22 cellular contexts compared by ENCODE assay signal in the genomic region with DNA sequence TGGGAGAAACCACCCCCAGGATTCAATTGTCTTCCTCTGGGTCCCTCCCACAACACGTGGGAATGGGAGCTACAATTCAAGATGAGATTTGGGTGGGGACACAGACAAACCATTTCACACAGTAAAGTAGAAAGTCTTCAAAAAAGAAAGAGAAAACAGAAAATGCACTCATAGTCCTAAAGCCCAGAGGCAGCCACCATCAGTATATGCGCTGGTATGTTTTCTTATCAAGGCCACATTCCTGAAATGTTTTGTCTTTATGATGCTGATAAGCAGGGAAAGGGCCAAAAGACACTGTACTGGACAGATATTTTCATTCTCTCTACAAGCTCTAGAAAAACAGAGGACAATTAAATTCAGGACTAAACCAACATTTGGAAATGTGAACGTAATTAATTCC.
DNase-seq lines count a peak whose midpoint lies in the region; ATAC-seq and TF ChIP-seq lines count a peak whose summit lies in the region.
"Had no signal": no experiment of that assay in that cellular context is flagged by ENCODE, and none has a peak within 500 bp of the region (broad histone marks: within the 10 kb centered on the region; RNA-seq: fewer than 3 reads in every experiment).

No MANE protein-coding gene starts in this region.

- no peak for ATAC-seq in heart right ventricle
- ATAC-seq in GM18868 (IDR thresholded peaks at IDR 0.05; ENCODE audit: unreplicated experiment): no peak
- no peak for ATAC-seq in HG03097 (IDR thresholded peaks at IDR 0.05; ENCODE audit: low FRiP score, unreplicated experiment)
- ATAC-seq: CD8-positive, alpha-beta T cell; Right ventricle myocardium inferior had no signal

- WGBS in heart right ventricle, 2 donors: 23 to 29% methylated on average over 3 of the region's 3 CpGs

- H3K4me3 ChIP-seq in cardiac muscle cell (no peak overlapping the region), heart right ventricle (no peak overlapping the region), choroid plexus epithelial cell (ENCODE audit: low read depth, low read length) (no peak overlapping the region)
- H3K4me3 ChIP-seq: BLaER1 treated with 17β-estradiol and CSF1 and Interleukin-3, amounts not matched to agents 10 nM and 100 nM; HAP-1; MG63; SJSA1 had no signal

- H3K36me3 ChIP-seq in cardiac muscle cell (no peaks in the 10 kb centered on the region), heart right ventricle (no peaks in the 10 kb centered on the region)
- H3K36me3 ChIP-seq: BLaER1 treated with 17β-estradiol and CSF1 and Interleukin-3, amounts not matched to agents 10 nM and 100 nM; HAP-1; MG63; SJSA1 had no signal

- H3K27ac ChIP-seq in cardiac muscle cell: no peak overlapping the region
- H3K27ac ChIP-seq in heart right ventricle: no peak overlapping the region
- H3K27ac ChIP-seq: 22Rv1; BLaER1 treated with 17β-estradiol and CSF1 and Interleukin-3, amounts not matched to agents 10 nM and 100 nM; SJSA1 had no signal

- intact Hi-C loops in heart right ventricle (cut with DNase I): no loop called here

- peak; percentile 17 to 56 for DNase-seq in cardiac muscle cell (ENCODE audit: low read depth in 1 of 2, low spot score in 1 of 2)
- no peak for DNase-seq in heart right ventricle
- peak; percentile 7 for DNase-seq in choroid plexus epithelial cell (ENCODE audit: low read depth)
- DNase-seq in left kidney (ENCODE audit: low read depth, low spot score): peak; percentile 33
- DNase-seq in T-helper 9 cell: no peak
- no peak for DNase-seq in HK-2 (ENCODE audit: unreplicated experiment)
- DNase-seq: Calu3; CD8-positive, alpha-beta T cell; DMS153; MG63; NCI-H1048; NCI-H1417 treated with DMSO at 0.1 percent for 48 hours; NCI-H187; NCI-H446 treated with DMSO at 0.1 percent for 48 hours; NCI-H526 treated with DMSO at 0.1 percent for 48 hours had no signal

- H3K4me1 ChIP-seq in cardiac muscle cell (ENCODE audit: low read depth): no peaks in the 10 kb centered on the region
- no peaks in the 10 kb centered on the region for H3K4me1 ChIP-seq in heart right ventricle
- H3K4me1 ChIP-seq: HAP-1, SJSA1 had no signal

- no peaks in the 10 kb centered on the region for H3K9me3 ChIP-seq in cardiac muscle cell (ENCODE audit: low read depth)
- no peaks in the 10 kb centered on the region for H3K9me3 ChIP-seq in heart right ventricle
- H3K9me3 ChIP-seq: BLaER1 treated with 17β-estradiol and CSF1 and Interleukin-3, amounts not matched to agents 10 nM and 100 nM; HAP-1; MG63; SJSA1 had no signal

- no peaks in the 10 kb centered on the region for H3K27me3 ChIP-seq in cardiac muscle cell
- peaks cover 0 to 10% (median 0%) of the 10 kb centered on the region in 7 donors for H3K27me3 ChIP-seq in heart right ventricle
- H3K27me3 ChIP-seq: BLaER1 treated with 17β-estradiol and CSF1 and Interleukin-3, amounts not matched to agents 10 nM and 100 nM; SJSA1 had no signal

- no peak for TF ChIP-seq CTCF in cardiac muscle cell (IDR thresholded peaks at IDR 0.05; ENCODE audit: low read depth, low read length)
- TF ChIP-seq CTCF in heart right ventricle (IDR thresholded peaks at IDR 0.05): no peak
- TF ChIP-seq CTCF in choroid plexus epithelial cell (conservative IDR thresholded peaks at IDR 0.05; ENCODE audit: low read depth, low read length): no peak

Comparison
In these comparisons a context has a peak if more than half of its experiments do, and no peak if none do; other contexts are left out.
1. DNase-seq: peak in cardiac muscle cell (2 of 2), choroid plexus epithelial cell (single experiment) and left kidney (single experiment); none in heart right ventricle (0 of 2), T-helper 9 cell (single experiment) and HK-2 (single experiment).